19 cellular contexts compared by ENCODE assay signal in genomic region chr5:132066871-132067270, GRCh38. TPM values are rescaled to one million over a fixed set of nuclear protein-coding genes. Genes with fewer than 3 reads are reported as not detected.
"Had no signal": no experiment of that assay in that cellular context is flagged by ENCODE, and none has a peak within 500 bp of the region (broad histone marks: within the 10 kb centered on the region; RNA-seq: fewer than 3 reads in every experiment).

No MANE protein-coding gene starts in this region.

- H3K9me3 Mint-ChIP-seq: memory B cell; naive thymus-derived CD8-positive, alpha-beta T cell had no signal

- H3K4me1 ChIP-seq: esophagus muscularis mucosa, left lung, right atrium auricular region had no signal

- DNase-seq: activated CD4-positive, CD25-positive, alpha-beta regulatory T cell treated with anti-CD3 and anti-CD28 coated beads, Interleukin-2, amount 50 U/mL, for 72 hours; activated CD8-positive, alpha-beta memory T cell treated with anti-CD3 and anti-CD28 coated beads for 24 hours; activated naive CD4-positive, alpha-beta T cell treated with Interleukin-2 at 50 U/mL for 16 hours; hippocampal formation; nucleus accumbens; small intestine had no signal

- H3K9me3 ChIP-seq: esophagus muscularis mucosa, left lung, right atrium auricular region had no signal

- FAIRE-seq: astrocyte, colon, keratinocyte, small intestine had no signal

- H3K36me3 ChIP-seq: esophagus muscularis mucosa, left lung, right atrium auricular region had no signal

- ATAC-seq: left lung; naive thymus-derived CD8-positive, alpha-beta T cell had no signal

- H3K36me3 Mint-ChIP-seq: memory B cell; naive thymus-derived CD8-positive, alpha-beta T cell had no signal

- H3K4me3 Mint-ChIP-seq: memory B cell; naive thymus-derived CD8-positive, alpha-beta T cell had no signal

- H3K27ac ChIP-seq: esophagus muscularis mucosa, left lung, right atrium auricular region had no signal

- H3K27me3 Mint-ChIP-seq: memory B cell; naive thymus-derived CD8-positive, alpha-beta T cell had no signal

- H3K27ac Mint-ChIP-seq: memory B cell, progenitor cell of endocrine pancreas had no signal

- H3K4me3 ChIP-seq: esophagus muscularis mucosa, left lung, right atrium auricular region had no signal

RNA-seq across cellular contexts. Expression of gene IL3, which starts 6.4 kb away (rescaled TPM):
- total RNA-seq: astrocyte; esophagus muscularis mucosa; fibroblast of villous mesenchyme; glomerular endothelial cell; left lung; mucosa of gallbladder; naive thymus-derived CD8-positive, alpha-beta T cell; progenitor cell of endocrine pancreas; right atrium auricular region; ureter had no signal
- polyA plus RNA-seq: keratinocyte; naive thymus-derived CD8-positive, alpha-beta T cell; small intestine had no signal

RNA-seq across cellular contexts. Expression of gene CSF2, which starts 6.7 kb away (rescaled TPM):
- total RNA-seq: astrocyte; esophagus muscularis mucosa; mucosa of gallbladder; naive thymus-derived CD8-positive, alpha-beta T cell; progenitor cell of endocrine pancreas; right atrium auricular region; ureter had no signal
- polyA plus RNA-seq: naive thymus-derived CD8-positive, alpha-beta T cell had no signal

RNA-seq across cellular contexts. Expression of gene ACSL6, which starts 55.4 kb away (rescaled TPM):
- total RNA-seq: glomerular endothelial cell had no signal
